ENCODE assay signal across 1 cellular context in the genomic region with DNA sequence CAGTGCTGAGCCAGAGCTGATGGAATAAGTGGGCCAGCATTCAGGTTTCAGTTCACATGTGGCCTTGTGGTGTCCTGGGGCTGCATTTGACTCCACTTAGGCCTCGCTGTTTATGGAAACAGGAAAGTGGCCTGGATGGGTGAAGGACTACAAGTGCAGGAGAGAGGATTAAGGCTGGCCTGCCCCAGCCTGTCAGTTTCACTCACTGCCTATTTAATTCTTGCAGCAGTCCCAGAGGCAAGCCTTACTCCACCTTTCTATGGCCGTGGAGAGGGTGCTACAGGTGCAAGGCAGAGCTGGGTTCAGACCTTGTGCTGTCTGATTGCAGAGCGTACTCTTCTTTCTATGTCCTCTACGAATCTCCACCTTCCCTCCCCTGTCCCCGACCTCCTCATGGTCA.
TF ChIP-seq lines count a peak whose summit lies in the region.

No MANE protein-coding gene starts in this region.

TF ChIP-seq in IMR-90, 13 proteins besides CTCF, POLR2A, EP300 and RAD21 (continued from another document):
- TF ChIP-seq, protein P1, sequence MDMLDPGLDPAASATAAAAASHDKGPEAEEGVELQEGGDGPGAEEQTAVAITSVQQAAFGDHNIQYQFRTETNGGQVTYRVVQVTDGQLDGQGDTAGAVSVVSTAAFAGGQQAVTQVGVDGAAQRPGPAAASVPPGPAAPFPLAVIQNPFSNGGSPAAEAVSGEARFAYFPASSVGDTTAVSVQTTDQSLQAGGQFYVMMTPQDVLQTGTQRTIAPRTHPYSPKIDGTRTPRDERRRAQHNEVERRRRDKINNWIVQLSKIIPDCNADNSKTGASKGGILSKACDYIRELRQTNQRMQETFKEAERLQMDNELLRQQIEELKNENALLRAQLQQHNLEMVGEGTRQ (IDR thresholded peaks at IDR 0.05; ENCODE audit: low read depth, low read length) = no peak
TF ChIP-seq in IMR-90: peak in this region for 0.
